ENCODE assay signal across 16 cellular contexts in the genomic region with DNA sequence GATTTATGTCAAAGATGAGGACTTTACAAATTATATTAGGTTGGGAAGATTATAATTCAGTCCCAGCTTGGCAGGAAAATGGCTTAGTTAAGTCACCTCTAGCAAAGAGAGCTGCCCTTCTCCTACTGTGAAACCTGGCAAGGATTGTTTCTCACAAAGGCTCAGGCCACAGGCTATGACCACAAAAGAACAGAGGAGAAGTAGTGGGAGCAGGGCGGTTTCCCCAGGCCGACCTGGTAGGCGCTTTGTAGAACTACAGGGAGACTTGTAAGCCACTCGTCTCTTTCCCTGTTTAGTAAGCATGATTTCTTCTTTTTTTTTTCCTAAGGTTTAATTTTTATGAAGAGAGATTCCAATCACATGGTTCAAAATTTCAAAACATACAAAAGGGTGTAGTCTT.
"Had no signal": no experiment of that assay in that cellular context is flagged by ENCODE, and none has a peak within 500 bp of the region (broad histone marks: within the 10 kb centered on the region; RNA-seq: fewer than 3 reads in every experiment).

No MANE protein-coding gene starts in this region.

- H3K9me3 Mint-ChIP-seq: activated T-cell treated with anti-CD3 and anti-CD28 coated beads, Interleukin-2, amount 50 U/mL, for 4 hours had no signal

- H3K4me3 Mint-ChIP-seq: activated CD8-positive, alpha-beta memory T cell treated with anti-CD3 and anti-CD28 coated beads, Interleukin-2, amount 10 ng/mL, durations not matched to agents 7 days and 5 days; activated T-cell treated with anti-CD3 and anti-CD28 coated beads, Interleukin-2, amount 50 U/mL, for 4 hours had no signal

- H3K27me3 ChIP-seq: cardiac muscle cell, colonic mucosa, heart left ventricle, tibial artery, uterus had no signal

- H3K27ac ChIP-seq: cardiac muscle cell, colonic mucosa, left ventricle myocardium inferior, tibial artery, uterus had no signal

- H3K27me3 Mint-ChIP-seq: activated CD8-positive, alpha-beta memory T cell treated with anti-CD3 and anti-CD28 coated beads, Interleukin-2, amount 10 ng/mL, durations not matched to agents 7 days and 5 days had no signal

- ATAC-seq: activated CD8-positive, alpha-beta memory T cell treated with anti-CD3 and anti-CD28 coated beads, Interleukin-2, amount 10 ng/mL, durations not matched to agents 7 days and 5 days; activated T-cell treated with anti-CD3 and anti-CD28 coated beads, Interleukin-2, amount 50 U/mL, for 4 hours; heart left ventricle had no signal

- DNase-seq: activated CD4-positive, alpha-beta T cell treated with anti-CD3 and anti-CD28 coated beads for 1 hour; activated CD4-positive, alpha-beta T cell treated with anti-CD3 and anti-CD28 coated beads, Interleukin-2, amount 50 U/mL, for 48 hours; activated CD8-positive, alpha-beta memory T cell treated with anti-CD3 and anti-CD28 coated beads, Interleukin-2, amount 10 ng/mL, durations not matched to agents 7 days and 5 days; activated gamma-delta T cell treated with Interleukin-2 at 50 U/mL for 16 hours; activated T-cell treated with anti-CD3 and anti-CD28 coated beads, Interleukin-2, amount 50 U/mL, for 4 hours; colonic mucosa; effector CD8-positive, alpha-beta T cell; heart left ventricle; islet precursor cell; left ventricle myocardium inferior; mesenchymal stem cell; retina; small intestine; tibial artery; uterus had no signal

- H3K9me3 ChIP-seq: colonic mucosa, heart left ventricle, left ventricle myocardium inferior, tibial artery, uterus had no signal

- H3K4me1 ChIP-seq: uterus had no signal

- H3K27ac Mint-ChIP-seq: activated CD8-positive, alpha-beta memory T cell treated with anti-CD3 and anti-CD28 coated beads, Interleukin-2, amount 10 ng/mL, durations not matched to agents 7 days and 5 days had no signal

- H3K36me3 ChIP-seq: cardiac muscle cell, colonic mucosa, uterus had no signal

- H3K4me3 ChIP-seq: cardiac muscle cell, colonic mucosa, heart left ventricle, left ventricle myocardium inferior, tibial artery, uterus had no signal
